In genomic region chr15:67801926-67802914, GRCh38 we compare ENCODE assay signal across 1 cellular context.
TF ChIP-seq lines count a peak whose summit lies in the region.

No MANE protein-coding gene starts in this region.

TF ChIP-seq in K562, 482 proteins besides CTCF, POLR2A, EP300 and RAD21 (continued from another document):
- no peak for TF ChIP-seq HINFP (tag; conservative IDR thresholded peaks at IDR 0.05; ENCODE audit: low read depth)
- no peak for TF ChIP-seq ZNF398 (CRISPR knock-in tag; IDR thresholded peaks at IDR 0.05)
- TF ChIP-seq ZNF561 (CRISPR knock-in tag; conservative IDR thresholded peaks at IDR 0.05): no peak
- no peak for TF ChIP-seq EGR1 (conservative IDR thresholded peaks at IDR 0.05)
- no peak for TF ChIP-seq HLTF (IDR thresholded peaks at IDR 0.05)
- TF ChIP-seq SNRNP70 (optimal IDR thresholded peaks at IDR 0.05; ENCODE audit: low read depth, low read length): no peak
TF ChIP-seq in K562: peak in this region for 0.
